18 cellular contexts compared by ENCODE assay signal in the genomic region with DNA sequence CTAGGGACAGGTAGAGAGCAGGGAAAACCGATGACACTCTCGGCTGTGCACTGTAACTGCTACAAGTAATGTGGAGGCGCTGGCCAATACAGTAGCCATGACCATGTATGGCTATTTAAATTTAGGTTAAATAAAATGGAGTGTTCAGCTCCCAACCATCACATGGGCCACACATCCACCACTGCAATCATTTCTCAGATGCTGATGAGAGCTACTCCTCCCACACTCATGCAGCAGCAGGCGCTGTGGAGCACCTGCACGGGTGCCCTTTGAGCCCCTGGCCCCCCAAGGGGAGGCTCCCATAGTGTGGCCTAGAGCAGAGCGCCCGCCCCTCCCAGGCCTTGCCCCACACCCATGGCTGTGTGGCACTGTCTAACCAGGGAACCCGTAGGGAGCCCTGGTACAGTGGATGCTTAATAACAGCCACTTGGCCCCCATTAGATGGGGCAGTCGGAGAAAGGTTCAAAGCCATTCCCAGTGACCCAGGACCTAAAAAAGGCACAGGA. TPM values are rescaled to one million over a fixed set of nuclear protein-coding genes. Genes with fewer than 3 reads are reported as not detected.
DNase-seq lines count a peak whose midpoint lies in the region; ATAC-seq and TF ChIP-seq lines count a peak whose summit lies in the region.
"Had no signal": no experiment of that assay in that cellular context is flagged by ENCODE, and none has a peak within 500 bp of the region (broad histone marks: within the 10 kb centered on the region; RNA-seq: fewer than 3 reads in every experiment).

No MANE protein-coding gene starts in this region.

- H3K27me3 ChIP-seq in GM23338 (ENCODE audit: insufficient read depth), result no peaks in the 10 kb centered on the region
- no peaks in the 10 kb centered on the region for H3K27me3 ChIP-seq in body of pancreas
- H3K27me3 ChIP-seq: MG63 had no signal

- H3K27ac Mint-ChIP-seq in activated CD4-positive, alpha-beta T cell treated with anti-CD3 and anti-CD28 coated beads for 36 hours, result no peak overlapping the region
- H3K27ac Mint-ChIP-seq in GM23338 (peak overlapping the region; percentile 79; the same call in 1 of the 2 replicates), neural crest cell (ENCODE audit: unreplicated experiment) (no peak overlapping the region)
- H3K27ac Mint-ChIP-seq: stimulated activated memory B cell treated with anti-CD40 and anti-IgM and Interleukin-4, amounts not matched to agents 10 μg/mL and 1 μg/mL and 100 μg/mL, for 72 hours had no signal

- DNase-seq in activated CD4-positive, alpha-beta T cell treated with anti-CD3 and anti-CD28 coated beads for 36 hours, result no peak
- no peak for DNase-seq in activated CD4-positive, alpha-beta T cell treated with anti-CD3 and anti-CD28 coated beads, Interleukin-2, amount 50 U/mL, for 48 hours
- DNase-seq in GM23338 (ENCODE audit: low spot score) (peak; percentile 52), neural crest cell (ENCODE audit: low read depth, low spot score) (no peak), body of pancreas (no peak)
- DNase-seq in activated naive CD4-positive, alpha-beta T cell treated with anti-CD3 and anti-CD28 coated beads, Interleukin-2, amount 50 U/mL, for 16 hours, result no peak
- DNase-seq: activated CD4-positive, alpha-beta T cell treated with anti-CD3 and anti-CD28 coated beads for 4 hours; activated gamma-delta T cell treated with Interleukin-2 at 50 U/mL for 16 hours; MG63 had no signal

- H3K4me3 ChIP-seq in GM23338 (no peak overlapping the region), body of pancreas (no peak overlapping the region)
- H3K4me3 ChIP-seq: breast epithelium, gastroesophageal sphincter, MG63 had no signal

- H2AFZ ChIP-seq in GM23338, result no peak overlapping the region

- peak; percentile 30 to 47; a peak in 3 of 4 replicates for TF ChIP-seq CTCF in GM23338 (conservative IDR thresholded peaks at IDR 0.05; ENCODE audit: low read depth in 2 of 2)
- no peak for TF ChIP-seq CTCF in neural crest cell (conservative IDR thresholded peaks at IDR 0.05)
- no peak for TF ChIP-seq CTCF in body of pancreas (IDR thresholded peaks at IDR 0.05)

- H3K27ac ChIP-seq in GM23338 (ENCODE audit: low read depth), result peak overlapping the region; percentile 90
- H3K27ac ChIP-seq in body of pancreas, result no peak overlapping the region
- H3K27ac ChIP-seq: breast epithelium, gastroesophageal sphincter had no signal

- intact Hi-C loops in activated CD4-positive, alpha-beta T cell treated with anti-CD3 and anti-CD28 coated beads for 36 hours (cut with DNase I, micrococcal nuclease), result loop anchor here in 1 of 2 experiments (10.0 kb wide), 1 partner anchor 431 kb away; a partner anchor contains a TSS
- intact Hi-C loops in body of pancreas (cut with DNase I), result no loop called here

- H3K9me3 Mint-ChIP-seq in activated CD4-positive, alpha-beta T cell treated with anti-CD3 and anti-CD28 coated beads for 36 hours (ENCODE audit: low read depth), result no peaks in the 10 kb centered on the region
- H3K9me3 Mint-ChIP-seq in GM23338 (peaks cover under 1% of the 10 kb centered on the region), neural crest cell (peaks cover 2% of the 10 kb centered on the region)
- H3K9me3 Mint-ChIP-seq: stimulated activated memory B cell treated with anti-CD40 and anti-IgM and Interleukin-4, amounts not matched to agents 10 μg/mL and 1 μg/mL and 100 μg/mL, for 72 hours had no signal

- no peaks in the 10 kb centered on the region for H3K27me3 Mint-ChIP-seq in activated CD4-positive, alpha-beta T cell treated with anti-CD3 and anti-CD28 coated beads for 36 hours
- H3K27me3 Mint-ChIP-seq in GM23338 (ENCODE audit: insufficient read depth, low read depth, poor library complexity), result peaks cover 31% of the 10 kb centered on the region
- H3K27me3 Mint-ChIP-seq in neural crest cell (ENCODE audit: low read depth), result peaks cover 27% of the 10 kb centered on the region

- CTCF ChIA-PET in activated CD4-positive, alpha-beta T cell treated with anti-CD3 and anti-CD28 coated beads for 36 hours (lab: Charles Lee), result interaction anchor here (0.6 to 0.9 kb wide), 2 partner anchors 91 to 102 kb away, joined by 3 to 4 read pairs; no protein-coding TSS in a partner anchor

- H3K79me2 ChIP-seq in GM23338 (replicated peaks; ENCODE audit: insufficient read depth), result peaks cover 19% of the 10 kb centered on the region

- TF ChIP-seq POLR2A in body of pancreas (IDR thresholded peaks at IDR 0.05), result no peak

- peaks cover 13% of the 10 kb centered on the region for H3K4me1 Mint-ChIP-seq in activated CD4-positive, alpha-beta T cell treated with anti-CD3 and anti-CD28 coated beads for 36 hours
- H3K4me1 Mint-ChIP-seq in GM23338 (peaks cover 14% of the 10 kb centered on the region), neural crest cell (peaks cover 19% of the 10 kb centered on the region)

- H3K36me3 Mint-ChIP-seq in activated CD4-positive, alpha-beta T cell treated with anti-CD3 and anti-CD28 coated beads for 36 hours (ENCODE audit: low read depth), result peaks cover 34% of the 10 kb centered on the region
- H3K36me3 Mint-ChIP-seq in GM23338 (ENCODE audit: low read depth), result peaks cover 52% of the 10 kb centered on the region
- H3K36me3 Mint-ChIP-seq in neural crest cell (ENCODE audit: low read depth), result peaks cover 11% of the 10 kb centered on the region

- peaks cover 54% of the 10 kb centered on the region for H4K20me1 ChIP-seq in GM23338 (replicated peaks; ENCODE audit: insufficient read depth)

- no peak overlapping the region for H3K4me3 Mint-ChIP-seq in activated CD4-positive, alpha-beta T cell treated with anti-CD3 and anti-CD28 coated beads for 36 hours
- H3K4me3 Mint-ChIP-seq in GM23338 (no peak overlapping the region), neural crest cell (peak overlapping the region; percentile 81)
- H3K4me3 Mint-ChIP-seq: stimulated activated memory B cell treated with anti-CD40 and anti-IgM and Interleukin-4, amounts not matched to agents 10 μg/mL and 1 μg/mL and 100 μg/mL, for 72 hours had no signal

- peak; percentile 11 for ATAC-seq in activated CD4-positive, alpha-beta T cell treated with anti-CD3 and anti-CD28 coated beads for 36 hours
- ATAC-seq in GM23338 (peak; percentile 21), body of pancreas (no peak), HG03039 (IDR thresholded peaks at IDR 0.05; ENCODE audit: unreplicated experiment) (no peak)
- ATAC-seq: gastroesophageal sphincter; stimulated activated memory B cell treated with anti-CD40 and anti-IgM and Interleukin-4, amounts not matched to agents 10 μg/mL and 1 μg/mL and 100 μg/mL, for 72 hours had no signal

- POLR2A ChIA-PET in activated CD4-positive, alpha-beta T cell treated with anti-CD3 and anti-CD28 coated beads for 36 hours (lab: Charles Lee), result interaction anchor here (1.0 kb wide), 1 partner anchor 9 kb away, joined by 4 read pairs; no protein-coding TSS in a partner anchor

- H3K36me3 ChIP-seq in GM23338 (ENCODE audit: insufficient read depth) (peaks cover 14% of the 10 kb centered on the region), body of pancreas (replicated peaks in 1 of 2; ENCODE audit: insufficient read depth in 1 of 2, low read depth in 2 of 2) (peaks cover 0 to 9% of the 10 kb centered on the region in 2 donors)
- H3K36me3 ChIP-seq: breast epithelium had no signal

- WGBS in body of pancreas, 2 donors, result 93 to 99% methylated on average over 4 to 6 of the region's 9 CpGs

- peaks cover 52% of the 10 kb centered on the region for H3F3A ChIP-seq in GM23338 (replicated peaks; ENCODE audit: low read depth)

- no peak overlapping the region for H3K4me2 ChIP-seq in GM23338

- H3K9me3 ChIP-seq in body of pancreas, result no peaks in the 10 kb centered on the region
- H3K9me3 ChIP-seq: breast epithelium, gastroesophageal sphincter, MG63 had no signal

- no peaks in the 10 kb centered on the region for H3K9me2 ChIP-seq in GM23338 (ENCODE audit: insufficient read depth)

- H3K4me1 ChIP-seq in GM23338 (ENCODE audit: insufficient read depth), result peaks cover 9% of the 10 kb centered on the region
- peaks cover 5% of the 10 kb centered on the region for H3K4me1 ChIP-seq in body of pancreas
- H3K4me1 ChIP-seq: breast epithelium, gastroesophageal sphincter had no signal

TF ChIP-seq in PFSK-1, 5 proteins besides CTCF, POLR2A, EP300 and RAD21 (continues in another document):
- TF ChIP-seq SIN3A (IDR thresholded peaks at IDR 0.05; ENCODE audit: borderline replicate concordance, insufficient read depth, low read length) (peak; percentile 31; the same call in 1 of the 2 replicates), TAF1 (IDR thresholded peaks at IDR 0.05; ENCODE audit: borderline replicate concordance, insufficient read depth, low read length) (no peak)

RNA-seq across cellular contexts. Expression of a gene that starts 6.0 kb away (rescaled TPM):
- total RNA-seq in activated CD4-positive, alpha-beta T cell treated with anti-CD3 and anti-CD28 coated beads for 36 hours, result not detected
- total RNA-seq in GM23338 (2014; rRNA removed; shearing (Covaris generic)), result not detected in 2 replicates
- not detected in 2 replicates for polyA plus RNA-seq in GM23338 (2016; fragmentation: Nextera tagmentation; extraction: Ambion mirVana)
- 0.55 TPM for polyA plus RNA-seq in PFSK-1 (2012; ENCODE audit: insufficient read length, low read depth)
- total RNA-seq in neural crest cell, result not detected in 2 replicates
- not detected for total RNA-seq in body of pancreas
- total RNA-seq: breast epithelium, gastroesophageal sphincter, mucosa of gallbladder, NCI-H460, pulmonary artery endothelial cell had no signal
- polyA plus RNA-seq: keratinocyte had no signal

RNA-seq across cellular contexts. Expression of a gene that starts 25.9 kb away (rescaled TPM):
- not detected for total RNA-seq in activated CD4-positive, alpha-beta T cell treated with anti-CD3 and anti-CD28 coated beads for 36 hours
- not detected in 2 replicates for total RNA-seq in GM23338 (2014; rRNA removed; shearing (Covaris generic))
- not detected in 2 replicates for polyA plus RNA-seq in GM23338 (2016; fragmentation: Nextera tagmentation; extraction: Ambion mirVana)
- polyA plus RNA-seq in PFSK-1 (2012; ENCODE audit: insufficient read length, low read depth), result not detected
- total RNA-seq in neural crest cell (not detected in 2 replicates), body of pancreas (not detected)
- total RNA-seq: breast epithelium, gastroesophageal sphincter, mucosa of gallbladder, NCI-H460, pulmonary artery endothelial cell had no signal
- polyA plus RNA-seq: keratinocyte had no signal

RNA-seq across cellular contexts. Expression of a gene that starts 27.4 kb away (rescaled TPM):
- 1 to 10 TPM; 2.4 to 2.6 TPM for total RNA-seq in activated CD4-positive, alpha-beta T cell treated with anti-CD3 and anti-CD28 coated beads for 36 hours
- total RNA-seq in GM23338 (2014; rRNA removed; shearing (Covaris generic)), result 0.31 TPM in 1 of 2 replicates, not detected in the other
- 2.4 and 3.0 TPM in 2 replicates for polyA plus RNA-seq in GM23338 (2016; fragmentation: Nextera tagmentation; extraction: Ambion mirVana)
- 0.87 TPM for polyA plus RNA-seq in PFSK-1 (2012; ENCODE audit: insufficient read length, low read depth)
- total RNA-seq in neural crest cell (0.44 TPM in 1 of 2 replicates, not detected in the other), body of pancreas (100 to 1,000 TPM; 937 to 947 TPM)
- total RNA-seq: gastroesophageal sphincter, pulmonary artery endothelial cell had no signal

RNA-seq across cellular contexts. Expression of a gene that starts 37.2 kb away (rescaled TPM):
- total RNA-seq in activated CD4-positive, alpha-beta T cell treated with anti-CD3 and anti-CD28 coated beads for 36 hours, result not detected
- not detected in 2 replicates for total RNA-seq in GM23338 (2014; rRNA removed; shearing (Covaris generic))
- not detected in 2 replicates for polyA plus RNA-seq in GM23338 (2016; fragmentation: Nextera tagmentation; extraction: Ambion mirVana)
- not detected for polyA plus RNA-seq in PFSK-1 (2012; ENCODE audit: insufficient read length, low read depth)
- total RNA-seq in neural crest cell, result not detected in 2 replicates
- total RNA-seq in body of pancreas, result not detected
- total RNA-seq: breast epithelium, gastroesophageal sphincter, mucosa of gallbladder, NCI-H460, pulmonary artery endothelial cell had no signal
- polyA plus RNA-seq: keratinocyte had no signal

RNA-seq across cellular contexts. Expression of a gene that starts 58.5 kb away (rescaled TPM):
- total RNA-seq in activated CD4-positive, alpha-beta T cell treated with anti-CD3 and anti-CD28 coated beads for 36 hours, result not detected
- not detected in 2 replicates for total RNA-seq in GM23338 (2014; rRNA removed; shearing (Covaris generic))
- polyA plus RNA-seq in GM23338 (2016; fragmentation: Nextera tagmentation; extraction: Ambion mirVana), result 0.14 and 0.19 TPM in 2 replicates
- polyA plus RNA-seq in PFSK-1 (2012; ENCODE audit: insufficient read length, low read depth), result not detected
- total RNA-seq in neural crest cell (not detected in 2 replicates), body of pancreas (not detected)
- total RNA-seq: gastroesophageal sphincter, mucosa of gallbladder, NCI-H460, pulmonary artery endothelial cell had no signal
- polyA plus RNA-seq: keratinocyte had no signal

Comparison
In these comparisons a context has a peak if more than half of its experiments do, and no peak if none do; other contexts are left out.
1. ATAC-seq: peak in activated CD4-positive, alpha-beta T cell treated with anti-CD3 and anti-CD28 coated beads for 36 hours (single experiment) and GM23338 (single experiment); none in body of pancreas (single experiment) and HG03039 (single experiment).
2. CTCF ChIP-seq: peak in GM23338 (2 of 2); none in neural crest cell (single experiment) and body of pancreas (0 of 7).
3. RNA of a gene that starts 27.4 kb away (total RNA-seq): 937 to 947 TPM in body of pancreas; 2.4 to 2.6 TPM in activated CD4-positive, alpha-beta T cell treated with anti-CD3 and anti-CD28 coated beads for 36 hours, 0.44 TPM in neural crest cell and 0.31 TPM in GM23338; every median in the first group is over 100 times any median in the second.